In genomic region chr9:98916660-98917059, GRCh38 we compare ENCODE assay signal across 16 cellular contexts. TPM values are rescaled to one million over a fixed set of nuclear protein-coding genes. Genes with fewer than 3 reads are reported as not detected.
DNase-seq lines count a peak whose midpoint lies in the region; ATAC-seq, FAIRE-seq and TF ChIP-seq lines count a peak whose summit lies in the region.
"Had no signal": no experiment of that assay in that cellular context is flagged by ENCODE, and none has a peak within 500 bp of the region (broad histone marks: within the 10 kb centered on the region; RNA-seq: fewer than 3 reads in every experiment).

No MANE protein-coding gene starts in this region.

- in situ Hi-C loops in astrocyte of the cerebellum (cut with HindIII; ENCODE audit: low sequenced_read_pairs), result no loop called here

- no peaks in the 10 kb centered on the region for H3K36me3 Mint-ChIP-seq in GM23338 (ENCODE audit: low read depth)
- H3K36me3 Mint-ChIP-seq: stimulated activated naive B cell treated with anti-CD40 and anti-IgM and Interleukin-4, amounts not matched to agents 10 μg/mL and 1 μg/mL and 100 μg/mL, for 72 hours had no signal

- H3K4me3 ChIP-seq in GM23338 (no peak overlapping the region), astrocyte of the cerebellum (ENCODE audit: low read depth, low read length) (no peak overlapping the region), right cardiac atrium (ENCODE audit: low read length) (no peak overlapping the region), pancreas (no peak overlapping the region)
- H3K4me3 ChIP-seq: lung had no signal

- H3K4me1 Mint-ChIP-seq in GM23338, result no peaks in the 10 kb centered on the region
- H3K4me1 Mint-ChIP-seq: stimulated activated naive B cell treated with anti-CD40 and anti-IgM and Interleukin-4, amounts not matched to agents 10 μg/mL and 1 μg/mL and 100 μg/mL, for 72 hours had no signal

- DNase-seq in GM23338 (ENCODE audit: low spot score) (peak; percentile 73), astrocyte of the cerebellum (ENCODE audit: low read depth) (peak; percentile 53), right cardiac atrium (peak; percentile 76 to 88 (median 86)), pancreas (peak in 5 of 6 donors; percentile 27 to 69 (median 66)), GM12892 (ENCODE audit: insufficient read length) (no peak), NCI-H510A (lab: John Stamatoyannopoulos, UW) (no peak)
- no peak for DNase-seq in NK-92 treated with Interleukin-12 subunit alpha and Interleukin-12 subunit beta, amount 100 ng/mL, for 24 hours (lab: John Stamatoyannopoulos, UW)
- DNase-seq: AML-193; GOT3; NCI-H1092 treated with DMSO at 0.1 percent for 48 hours; stimulated activated CD4-positive, alpha-beta T cell treated with anti-CD3 and anti-CD28 coated beads, Interleukin-2, amount 100 ng/mL, for 24 hours; stimulated activated naive B cell treated with anti-CD40 and anti-IgM and Interleukin-4, amounts not matched to agents 10 μg/mL and 1 μg/mL and 100 μg/mL, for 72 hours had no signal

- no peaks in the 10 kb centered on the region for H3K27me3 ChIP-seq in GM23338 (ENCODE audit: insufficient read depth)
- no peaks in the 10 kb centered on the region for H3K27me3 ChIP-seq in right cardiac atrium (ENCODE audit: control insufficient read depth, insufficient read depth)
- no peaks in the 10 kb centered on the region for H3K27me3 ChIP-seq in pancreas

- H3K79me2 ChIP-seq in GM23338 (replicated peaks; ENCODE audit: insufficient read depth), result no peaks in the 10 kb centered on the region
- H3K79me2 ChIP-seq: parathyroid adenoma had no signal

- H3F3A ChIP-seq in GM23338 (replicated peaks; ENCODE audit: low read depth), result no peaks in the 10 kb centered on the region

- peak overlapping the region; percentile 93 for H2AFZ ChIP-seq in GM23338
- H2AFZ ChIP-seq: parathyroid adenoma had no signal

- peaks cover 6% of the 10 kb centered on the region; the same call in 1 of the 2 replicates for H3K9me2 ChIP-seq in GM23338 (ENCODE audit: insufficient read depth)

- TF ChIP-seq POLR2A in GM12892 (IDR thresholded peaks at IDR 0.05; ENCODE audit: low read depth, low read length), result no peak

- no peak overlapping the region for H3K4me2 ChIP-seq in GM23338

- FAIRE-seq in pancreas (lab: Jason Lieb, UNC) (no peak), GM12892 (lab: Jason Lieb, UNC) (no peak)

- H4K20me1 ChIP-seq in GM23338 (replicated peaks; ENCODE audit: insufficient read depth), result no peaks in the 10 kb centered on the region

- no peak overlapping the region for H3K27ac ChIP-seq in GM23338 (ENCODE audit: low read depth)
- H3K27ac ChIP-seq in right cardiac atrium (ENCODE audit: low read length), result no peak overlapping the region
- peak overlapping the region in 2 of 4 donors; percentile 61 to 74 for H3K27ac ChIP-seq in pancreas
- H3K27ac ChIP-seq: parathyroid adenoma had no signal

- 43% methylated on average over 9 of the region's 9 CpGs for WGBS in right cardiac atrium
- 35 to 48% methylated on average over 9 of the region's 9 CpGs for WGBS in pancreas, 2 donors

- no peaks in the 10 kb centered on the region for H3K27me3 Mint-ChIP-seq in GM23338 (ENCODE audit: insufficient read depth, low read depth, poor library complexity)

- no peaks in the 10 kb centered on the region for H3K36me3 ChIP-seq in GM23338 (ENCODE audit: insufficient read depth)
- H3K36me3 ChIP-seq in pancreas, result no peaks in the 10 kb centered on the region

- H3K4me1 ChIP-seq in GM23338 (ENCODE audit: insufficient read depth), result 0 out of 2 replicates have a peak, but pooled peaks cover 2% of the 10 kb centered on the region
- H3K4me1 ChIP-seq in right cardiac atrium (ENCODE audit: control insufficient read depth, insufficient read depth, low read length), result peaks cover 6% of the 10 kb centered on the region
- peaks cover 27 to 32% (median 28%) of the 10 kb centered on the region in 3 donors for H3K4me1 ChIP-seq in pancreas
- H3K4me1 ChIP-seq: parathyroid adenoma had no signal

- ATAC-seq in GM23338 (peak; percentile 99), right cardiac atrium (peak; percentile 82 to 88), pancreas (peak; percentile 41 to 70 (median 62)), GM18511 (IDR thresholded peaks at IDR 0.05; ENCODE audit: unreplicated experiment) (no peak)
- ATAC-seq: stimulated activated naive B cell treated with anti-CD40 and anti-IgM and Interleukin-4, amounts not matched to agents 10 μg/mL and 1 μg/mL and 100 μg/mL, for 72 hours had no signal

- no peaks in the 10 kb centered on the region for H3K9me3 Mint-ChIP-seq in GM23338
- H3K9me3 Mint-ChIP-seq: stimulated activated naive B cell treated with anti-CD40 and anti-IgM and Interleukin-4, amounts not matched to agents 10 μg/mL and 1 μg/mL and 100 μg/mL, for 72 hours had no signal

- 0 out of 4 replicates have a peak, but pooled peaks of 1 of the 2 experiments have one; percentile 2 for TF ChIP-seq CTCF in GM23338 (conservative IDR thresholded peaks at IDR 0.05; ENCODE audit: low read depth in 2 of 2)
- TF ChIP-seq CTCF in astrocyte of the cerebellum (IDR thresholded peaks at IDR 0.05; ENCODE audit: low read depth, low read length, missing control alignments), result no peak
- no peak for TF ChIP-seq CTCF in pancreas (IDR thresholded peaks at IDR 0.05)

- intact Hi-C loops in right cardiac atrium (cut with DNase I), result no loop called here
- intact Hi-C loops in pancreas (cut with DNase I), result no loop called here

- H3K4me3 Mint-ChIP-seq in GM23338, result no peak overlapping the region; the same call in 2 of the 3 replicates
- H3K4me3 Mint-ChIP-seq: stimulated activated naive B cell treated with anti-CD40 and anti-IgM and Interleukin-4, amounts not matched to agents 10 μg/mL and 1 μg/mL and 100 μg/mL, for 72 hours had no signal

- H3K9me3 ChIP-seq in right cardiac atrium (ENCODE audit: control insufficient read depth, low read length), result no peaks in the 10 kb centered on the region
- H3K9me3 ChIP-seq in pancreas, result no peaks in the 10 kb centered on the region

- no peak overlapping the region for H3K27ac Mint-ChIP-seq in GM23338
- H3K27ac Mint-ChIP-seq: stimulated activated naive B cell treated with anti-CD40 and anti-IgM and Interleukin-4, amounts not matched to agents 10 μg/mL and 1 μg/mL and 100 μg/mL, for 72 hours had no signal

TF ChIP-seq in GM23338, 12 proteins besides CTCF, POLR2A, EP300 and RAD21 (continues in another document):
- TF ChIP-seq ZNF331 (CRISPR knock-in tag; IDR thresholded peaks at IDR 0.05; ENCODE audit: low read depth), result no peak
- TF ChIP-seq ETS1 (IDR thresholded peaks at IDR 0.05), result no peak
- no peak for TF ChIP-seq EZH2phosphoT487 (IDR thresholded peaks at IDR 0.05; ENCODE audit: unreplicated experiment)
- TF ChIP-seq STAT1 (IDR thresholded peaks at IDR 0.05; ENCODE audit: unreplicated experiment), result no peak

RNA-seq across cellular contexts. Expression of gene COL15A1, which starts 27.0 kb away (rescaled TPM):
- total RNA-seq in GM23338 (2014; rRNA removed; shearing (Covaris generic)), result 0.17 and 0.50 TPM in 2 replicates
- polyA plus RNA-seq in GM23338 (2016; fragmentation: Nextera tagmentation; extraction: Ambion mirVana), result 0.18 TPM in 1 of 2 replicates, not detected in the other
- 10 to 100 TPM; 34.7 to 87.1 (median 63.5) TPM for total RNA-seq in right cardiac atrium
- polyA plus RNA-seq in right cardiac atrium, result 22.5 TPM
- total RNA-seq in pancreas, result 10 to 100 TPM in 4 of 6 donors, 1 to 10 TPM in 2; 9.4 to 43.4 (median 19.4) TPM
- 1 to 10 TPM; 6.7 to 7.0 TPM for polyA plus RNA-seq in pancreas
- polyA plus RNA-seq in GM12892 (2012; ENCODE audit: missing spikeins), result 0.06 TPM
- total RNA-seq: HT-29 had no signal

Comparison
In these comparisons a context has a peak if more than half of its experiments do, and no peak if none do; other contexts are left out.
1. DNase-seq: peak in GM23338 (single experiment), astrocyte of the cerebellum (single experiment), right cardiac atrium (3 of 3) and pancreas (5 of 6); none in GM12892 (single experiment), NCI-H510A (single experiment) and NK-92 treated with Interleukin-12 subunit alpha and Interleukin-12 subunit beta, amount 100 ng/mL, for 24 hours (single experiment).